In genomic region chr9:115115117-115115880, GRCh38 we compare ENCODE assay signal across 18 cellular contexts. TPM values are rescaled to one million over a fixed set of nuclear protein-coding genes. Genes with fewer than 3 reads are reported as not detected.
DNase-seq lines count a peak whose midpoint lies in the region; FAIRE-seq and TF ChIP-seq lines count a peak whose summit lies in the region.
"Had no signal": no experiment of that assay in that cellular context is flagged by ENCODE, and none has a peak within 500 bp of the region (broad histone marks: within the 10 kb centered on the region; RNA-seq: fewer than 3 reads in every experiment).

No MANE protein-coding gene starts in this region.

- no peak overlapping the region for H3K9ac ChIP-seq in rectal smooth muscle tissue (ENCODE audit: low read length)

- FAIRE-seq in RCC 7860 (lab: Jason Lieb, UNC) = peak; percentile 35
- FAIRE-seq: GM19239 had no signal

- peak overlapping the region; percentile 96 for H3K27ac ChIP-seq in rectal smooth muscle tissue (ENCODE audit: low read depth, low read length)
- no peak overlapping the region for H3K27ac ChIP-seq in effector memory CD4-positive, alpha-beta T cell (ENCODE audit: insufficient read depth, low read length, poor library complexity, severe bottlenecking)
- H3K27ac ChIP-seq: vagina had no signal

- H3K27me3 ChIP-seq in rectal smooth muscle tissue (ENCODE audit: control insufficient read depth, insufficient read depth, low read length) = peaks cover 5% of the 10 kb centered on the region
- H3K27me3 ChIP-seq in effector memory CD4-positive, alpha-beta T cell (replicated peaks; ENCODE audit: control insufficient read depth, insufficient read depth, low read length, poor library complexity, severe bottlenecking) = peaks cover 9% of the 10 kb centered on the region
- H3K27me3 ChIP-seq: vagina had no signal

- DNase-seq in EH (ENCODE audit: low read depth) (peak; percentile 85), RCC 7860 (ENCODE audit: low spot score) (peak; percentile 53), epithelial cell of proximal tubule (ENCODE audit: low read depth) (no peak), amniotic stem cell (lab: John Stamatoyannopoulos, UW) (no peak), HPDE6-E6E7 (ENCODE audit: extremely low spot score) (no peak)
- no peak for DNase-seq in effector memory CD4-positive, alpha-beta T cell
- DNase-seq in activated CD4-positive, alpha-beta T cell treated with anti-CD3 and anti-CD28 coated beads, Interleukin-2, amount 50 U/mL, for 1 hour = no peak
- DNase-seq: activated CD4-positive, alpha-beta memory T cell treated with anti-CD3 and anti-CD28 coated beads for 36 hours; activated effector memory CD4-positive, alpha-beta T cell treated with anti-CD3 and anti-CD28 coated beads, Interleukin-2, amount 50 U/mL, for 16 hours; BE2C; NCI-H2227 treated with DMSO at 0.1 percent for 48 hours; posterior cingulate gyrus; stimulated activated CD8-positive, alpha-beta memory T cell treated with anti-CD3 and anti-CD28 coated beads, Interleukin-4, amount 100 ng/mL, for 48 hours had no signal

- no peaks in the 10 kb centered on the region for H3K36me3 ChIP-seq in rectal smooth muscle tissue (ENCODE audit: control insufficient read depth, insufficient read depth, low read length)
- H3K36me3 ChIP-seq in effector memory CD4-positive, alpha-beta T cell (ENCODE audit: control insufficient read depth, insufficient read depth, low read length) = no peaks in the 10 kb centered on the region
- H3K36me3 ChIP-seq: BE2C, vagina had no signal

- H3K4me3 ChIP-seq in epithelial cell of proximal tubule (ENCODE audit: low read depth, low read length) (peak overlapping the region; percentile 69), rectal smooth muscle tissue (ENCODE audit: low read length) (peak overlapping the region; percentile 75)
- no peak overlapping the region for H3K4me3 ChIP-seq in effector memory CD4-positive, alpha-beta T cell (ENCODE audit: insufficient read depth, low read depth, low read length, poor library complexity, severe bottlenecking)
- H3K4me3 ChIP-seq: GM23338 had no signal

- no peaks in the 10 kb centered on the region for H3K9me3 ChIP-seq in effector memory CD4-positive, alpha-beta T cell (ENCODE audit: control insufficient read depth, low read length)
- H3K9me3 ChIP-seq: BE2C, vagina had no signal

- H3K4me1 ChIP-seq in rectal smooth muscle tissue (ENCODE audit: control insufficient read depth, insufficient read depth, low read length) = peaks cover 38% of the 10 kb centered on the region
- no peaks in the 10 kb centered on the region for H3K4me1 ChIP-seq in effector memory CD4-positive, alpha-beta T cell (ENCODE audit: control insufficient read depth, insufficient read depth, low read length, poor library complexity, severe bottlenecking)
- H3K4me1 ChIP-seq: BE2C had no signal

- no peak for TF ChIP-seq CTCF in epithelial cell of proximal tubule (conservative IDR thresholded peaks at IDR 0.05; ENCODE audit: low read depth, low read length)

RNA-seq across cellular contexts. Expression of gene TNC, which starts 2.7 kb away (rescaled TPM):
- 66.1 and 68.9 TPM in 2 replicates for total RNA-seq in epithelial cell of proximal tubule
- total RNA-seq: OCI-LY7 had no signal

Comparison
In these comparisons a context has a peak if more than half of its experiments do, and no peak if none do; other contexts are left out.
1. DNase-seq: peak in EH (single experiment) and RCC 7860 (single experiment); none in epithelial cell of proximal tubule (single experiment), amniotic stem cell (single experiment), effector memory CD4-positive, alpha-beta T cell (0 of 3), activated CD4-positive, alpha-beta T cell treated with anti-CD3 and anti-CD28 coated beads, Interleukin-2, amount 50 U/mL, for 1 hour (single experiment) and HPDE6-E6E7 (single experiment).